In genomic region chr10:15789793-15790525, GRCh38 we compare ENCODE assay signal across 14 cellular contexts.
A peak's percentile ranks its signal among the peaks of the same experiment; 100 is the strongest.
DNase-seq lines count a peak whose midpoint lies in the region; ATAC-seq and TF ChIP-seq lines count a peak whose summit lies in the region.
"Had no signal": no experiment of that assay in that cellular context is flagged by ENCODE, and none has a peak within 500 bp of the region (broad histone marks: within the 10 kb centered on the region; RNA-seq: fewer than 3 reads in every experiment).

No MANE protein-coding gene starts in this region.

- POLR2A ChIA-PET in AG04450 (lab: Yijun Ruan, JAX) = interaction anchor here (0.6 to 1.2 kb wide), 3 partner anchors 13 to 80 kb away, joined by 4 to 8 read pairs (median 6); no protein-coding TSS in a partner anchor

- intact Hi-C loops in mucosa of descending colon (cut with DNase I, micrococcal nuclease) = no loop called here
- intact Hi-C loops in posterior cingulate gyrus (cut with DNase I) = no loop called here

- no peaks in the 10 kb centered on the region for H3K9me3 Mint-ChIP-seq in HFFc6
- H3K9me3 Mint-ChIP-seq: naive thymus-derived CD8-positive, alpha-beta T cell had no signal

- H3K9me3 ChIP-seq in AG04450 (ENCODE audit: control insufficient read depth, insufficient read depth, low read length) (no peaks in the 10 kb centered on the region), mucosa of descending colon (no peaks in the 10 kb centered on the region)
- H3K9me3 ChIP-seq: HAP-1 had no signal

- ATAC-seq in mucosa of descending colon (peak; percentile 44), GM21515 (IDR thresholded peaks at IDR 0.05; ENCODE audit: unreplicated experiment) (no peak)
- ATAC-seq: naive thymus-derived CD8-positive, alpha-beta T cell had no signal

- no peaks in the 10 kb centered on the region for H3K27me3 Mint-ChIP-seq in HFFc6 (ENCODE audit: insufficient read depth)
- H3K27me3 Mint-ChIP-seq: naive thymus-derived CD8-positive, alpha-beta T cell had no signal

- H3K27me3 ChIP-seq in AG04450 (ENCODE audit: control insufficient read depth, insufficient read depth, low read length) = no peaks in the 10 kb centered on the region

- CTCF ChIA-PET in AG04450 (lab: Charles Lee) = interaction anchor here (0.7 kb wide), 1 partner anchor 140 kb away, joined by 3 read pairs; no protein-coding TSS in a partner anchor

- H3K4me1 ChIP-seq in mucosa of descending colon (ENCODE audit: low read depth) = peaks cover 3% of the 10 kb centered on the region
- H3K4me1 ChIP-seq: HAP-1 had no signal

- DNase-seq in AG04450 (ENCODE audit: low read depth, low spot score) = peak; percentile 73
- peak; percentile 74 for DNase-seq in HFFc6
- peak; percentile 82 to 90 for DNase-seq in cardiac fibroblast (ENCODE audit: low read depth in 2 of 2)
- DNase-seq in mucosa of descending colon = no peak
- no peak for DNase-seq in posterior cingulate gyrus
- no peak for DNase-seq in NCI-H2227 (lab: John Stamatoyannopoulos, UW; ENCODE audit: unreplicated experiment)
- DNase-seq in SHP77 treated with DMSO at 0.1 percent for 48 hours (lab: John Stamatoyannopoulos, UW) = no peak
- DNase-seq: activated effector memory CD4-positive, alpha-beta T cell treated with Interleukin-2 at 50 U/mL for 16 hours; naive thymus-derived CD8-positive, alpha-beta T cell; NCI-H446 treated with DMSO at 0.1 percent for 48 hours; SIG-M5 had no signal

- H3K4me3 ChIP-seq in AG04450 (ENCODE audit: low read depth, low read length) (no peak overlapping the region), cardiac fibroblast (replicated peaks in 1 of 2; ENCODE audit: low read depth in 2 of 2, low read length in 2 of 2) (no peak overlapping the region), mucosa of descending colon (no peak overlapping the region)
- H3K4me3 ChIP-seq: HAP-1 had no signal

- peak overlapping the region; percentile 84 for H3K27ac Mint-ChIP-seq in HFFc6
- H3K27ac Mint-ChIP-seq: naive thymus-derived CD8-positive, alpha-beta T cell had no signal

- H3K27ac ChIP-seq in AG04450 (ENCODE audit: low read depth, low read length) = peak overlapping the region; percentile 34
- H3K27ac ChIP-seq: C4-2B had no signal

- peaks cover 17% of the 10 kb centered on the region for H3K36me3 Mint-ChIP-seq in HFFc6 (ENCODE audit: low read depth)

- peaks cover 49% of the 10 kb centered on the region for H3K4me1 Mint-ChIP-seq in HFFc6 (ENCODE audit: low read depth)

- TF ChIP-seq CTCF in AG04450 (IDR thresholded peaks at IDR 0.05; ENCODE audit: low read depth, low read length) (no peak), HFFc6 (IDR thresholded peaks at IDR 0.05) (no peak), cardiac fibroblast (IDR thresholded peaks at IDR 0.05; ENCODE audit: low read depth, low read length) (no peak), mucosa of descending colon (IDR thresholded peaks at IDR 0.05) (no peak)

- H3K4me3 Mint-ChIP-seq in HFFc6 = peak overlapping the region; percentile 22; the same call in 1 of the 2 replicates
- H3K4me3 Mint-ChIP-seq: naive thymus-derived CD8-positive, alpha-beta T cell had no signal

- no peaks in the 10 kb centered on the region for H3K36me3 ChIP-seq in mucosa of descending colon (ENCODE audit: low read depth)

Comparison
In these comparisons a context has a peak if more than half of its experiments do, and no peak if none do; other contexts are left out.
1. DNase-seq: peak in AG04450 (single experiment), HFFc6 (single experiment) and cardiac fibroblast (2 of 2); none in mucosa of descending colon (0 of 3), posterior cingulate gyrus (0 of 10), NCI-H2227 (single experiment) and SHP77 treated with DMSO at 0.1 percent for 48 hours (single experiment).